Comparison of ENCODE assay signal across 13 cellular contexts in genomic region chr6:111411978-111412574, GRCh38.
DNase-seq lines count a peak whose midpoint lies in the region; ATAC-seq, FAIRE-seq and TF ChIP-seq lines count a peak whose summit lies in the region.
"Had no signal": no experiment of that assay in that cellular context is flagged by ENCODE, and none has a peak within 500 bp of the region (broad histone marks: within the 10 kb centered on the region; RNA-seq: fewer than 3 reads in every experiment).

No MANE protein-coding gene starts in this region.

- H3K36me3 ChIP-seq in right lobe of liver (no peaks in the 10 kb centered on the region), HepG2 (replicated peaks in 1 of 2; ENCODE audit: control insufficient read depth in 1 of 2, insufficient read depth in 2 of 2, low read length in 2 of 2) (peaks cover 3 to 41% of the 10 kb centered on the region in 2 experiments; a peak in 4 of 5 replicates), upper lobe of right lung (peaks cover 42% of the 10 kb centered on the region), body of pancreas (replicated peaks in 1 of 2; ENCODE audit: insufficient read depth in 1 of 2, low read depth in 2 of 2) (peaks cover 0 to 3% of the 10 kb centered on the region in 2 donors)

- TF ChIP-seq POLR2A in right lobe of liver (IDR thresholded peaks at IDR 0.05) (no peak), HepG2 (IDR thresholded peaks at IDR 0.05; ENCODE audit: insufficient read depth in 1 of 2, low read depth in 2 of 2, low read length in 2 of 2) (no peak), body of pancreas (IDR thresholded peaks at IDR 0.05) (no peak)

- no peak overlapping the region for H3K27ac ChIP-seq in right lobe of liver
- no peak overlapping the region for H3K27ac ChIP-seq in HepG2 (ENCODE audit: extremely low read length, insufficient read depth, low read length)
- H3K27ac ChIP-seq in upper lobe of right lung: no peak overlapping the region
- no peak overlapping the region for H3K27ac ChIP-seq in body of pancreas
- H3K27ac ChIP-seq: KMS-11 had no signal

- no peak for TF ChIP-seq RAD21 in HepG2 (CRISPR knock-in tag; IDR thresholded peaks at IDR 0.05)

- no peaks in the 10 kb centered on the region; the same call in 1 of the 2 replicates for H4K20me1 ChIP-seq in HepG2 (ENCODE audit: insufficient read depth, low read length)

- no TSS peak for BruUV-seq in HepG2 (replicated peaks; lab: Mats Ljungman, UMichigan)

- ATAC-seq in right lobe of liver: peak; percentile 14 to 57 (median 38)
- no peak for ATAC-seq in HepG2
- peak; percentile 65 for ATAC-seq in HG02938 (IDR thresholded peaks at IDR 0.05; ENCODE audit: unreplicated experiment)
- peak; percentile 85 for ATAC-seq in upper lobe of right lung
- no peak for ATAC-seq in body of pancreas

- intact Hi-C loops in right lobe of liver (cut with DNase I) (no loop called here), HepG2 (cut with micrococcal nuclease; ENCODE audit: unreplicated experiment) (no loop called here), upper lobe of right lung (cut with DNase I) (no loop called here), body of pancreas (cut with DNase I) (no loop called here)

- H3K27me3 ChIP-seq in right lobe of liver (no peaks in the 10 kb centered on the region), HepG2 (ENCODE audit: control insufficient read depth in 1 of 2, insufficient read depth in 2 of 2, low read length in 2 of 2) (no peaks in the 10 kb centered on the region), upper lobe of right lung (no peaks in the 10 kb centered on the region), body of pancreas (no peaks in the 10 kb centered on the region)
- H3K27me3 ChIP-seq: spleen had no signal

- peaks cover 8% of the 10 kb centered on the region for H3K79me2 ChIP-seq in HepG2 (ENCODE audit: insufficient read depth, low read length)

- H3K4me1 ChIP-seq in right lobe of liver (peaks cover 0 to 7% (median 0%) of the 10 kb centered on the region in 4 donors), HepG2 (ENCODE audit: insufficient read depth, low read length) (peaks cover 19% of the 10 kb centered on the region), upper lobe of right lung (peaks cover 9% of the 10 kb centered on the region), body of pancreas (peaks cover 8% of the 10 kb centered on the region)

- TF ChIP-seq CTCF in right lobe of liver (IDR thresholded peaks at IDR 0.05) (no peak), HepG2 (CRISPR knock-in tag; IDR thresholded peaks at IDR 0.05) (no peak), upper lobe of right lung (IDR thresholded peaks at IDR 0.05) (no peak), body of pancreas (IDR thresholded peaks at IDR 0.05) (no peak)

- H3K4me2 ChIP-seq in HepG2 (ENCODE audit: low read depth, low read length): no peak overlapping the region
- H3K4me2 ChIP-seq: KMS-11 had no signal

- CTCF ChIA-PET in HepG2 (lab: Yijun Ruan, JAX; ENCODE audit: low intra/inter-chr PET ratio, low total read pairs): no interaction called here

- FAIRE-seq in HepG2 (lab: Jason Lieb, UNC): no peak
- FAIRE-seq: endometrium had no signal

- H3K9me3 ChIP-seq in right lobe of liver (no peaks in the 10 kb centered on the region), HepG2 (ENCODE audit: low read length) (no peaks in the 10 kb centered on the region), upper lobe of right lung (no peaks in the 10 kb centered on the region), body of pancreas (no peaks in the 10 kb centered on the region)
- H3K9me3 ChIP-seq: spleen had no signal

- no peak for TF ChIP-seq EP300 in HepG2 (IDR thresholded peaks at IDR 0.05; ENCODE audit: low read depth in 2 of 2, low read length in 2 of 2)
- TF ChIP-seq EP300 in HepG2 (CRISPR knock-in tag; IDR thresholded peaks at IDR 0.05; ENCODE audit: borderline replicate concordance): no peak

- H3K9ac ChIP-seq in HepG2 (ENCODE audit: insufficient read depth, low read depth, low read length): no peak overlapping the region
- H3K9ac ChIP-seq: KMS-11 had no signal

- DNase-seq in right lobe of liver (no peak), HepG2 (ENCODE audit: low spot score) (no peak), NOMO-1 treated with dmso at 0.1 percent for 144 hours (lab: John Stamatoyannopoulos, UW; ENCODE audit: unreplicated experiment) (peak; percentile 4), upper lobe of right lung (no peak), NCI-H146 treated with DMSO at 0.1 percent for 48 hours (lab: John Stamatoyannopoulos, UW; ENCODE audit: unreplicated experiment) (no peak), body of pancreas (no peak)
- DNase-seq in activated CD4-positive, alpha-beta T cell treated with anti-CD3 and anti-CD28 coated beads for 4 hours: no peak
- DNase-seq: ACHN; spleen; stimulated activated naive CD4-positive, alpha-beta T cell treated with Interleukin-2 at 50 U/mL for 16 hours had no signal

- WGBS in right lobe of liver (ENCODE audit: insufficient coverage, low coverage, low lambda C conversion rate, missing lambda C conversion rate): 53% methylated on average over 4 of the region's 4 CpGs
- WGBS in HepG2 (ENCODE audit: low lambda C conversion rate): 97% methylated on average over 4 of the region's 4 CpGs
- 69 to 87% methylated on average over 4 of the region's 4 CpGs for WGBS in body of pancreas, 2 donors

- POLR2A ChIA-PET in HepG2 (lab: Yijun Ruan, JAX): no interaction called here

- no peak overlapping the region for H3K4me3 ChIP-seq in right lobe of liver
- no peak overlapping the region for H3K4me3 ChIP-seq in HepG2 (replicated peaks in 1 of 3; ENCODE audit: insufficient read depth in 1 of 3, low read depth in 2 of 3, low read length in 3 of 3)
- H3K4me3 ChIP-seq in upper lobe of right lung: no peak overlapping the region
- no peak overlapping the region for H3K4me3 ChIP-seq in body of pancreas
- H3K4me3 ChIP-seq: spleen had no signal

- no peak overlapping the region for H2AFZ ChIP-seq in HepG2 (ENCODE audit: low read length)

- in situ Hi-C loops in HepG2 (cut with HindIII; ENCODE audit: extremely low pct_ligation_motif_present, low pct_unique_long_range_greater_than_20kb): no loop called here

TF ChIP-seq in HepG2, 621 proteins besides CTCF, POLR2A, EP300 and RAD21 (continues in another document):
- no peak for TF ChIP-seq XBP1 (CRISPR knock-in tag; IDR thresholded peaks at IDR 0.05)
- no peak for TF ChIP-seq THAP7 (CRISPR knock-in tag; IDR thresholded peaks at IDR 0.05)
- TF ChIP-seq, protein P1, sequence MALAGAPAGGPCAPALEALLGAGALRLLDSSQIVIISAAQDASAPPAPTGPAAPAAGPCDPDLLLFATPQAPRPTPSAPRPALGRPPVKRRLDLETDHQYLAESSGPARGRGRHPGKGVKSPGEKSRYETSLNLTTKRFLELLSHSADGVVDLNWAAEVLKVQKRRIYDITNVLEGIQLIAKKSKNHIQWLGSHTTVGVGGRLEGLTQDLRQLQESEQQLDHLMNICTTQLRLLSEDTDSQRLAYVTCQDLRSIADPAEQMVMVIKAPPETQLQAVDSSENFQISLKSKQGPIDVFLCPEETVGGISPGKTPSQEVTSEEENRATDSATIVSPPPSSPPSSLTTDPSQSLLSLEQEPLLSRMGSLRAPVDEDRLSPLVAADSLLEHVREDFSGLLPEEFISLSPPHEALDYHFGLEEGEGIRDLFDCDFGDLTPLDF (CRISPR knock-in tag; IDR thresholded peaks at IDR 0.05): no peak
- TF ChIP-seq ZSCAN31 (CRISPR knock-in tag; IDR thresholded peaks at IDR 0.05; ENCODE audit: low read depth): no peak
- TF ChIP-seq MAZ (IDR thresholded peaks at IDR 0.05; ENCODE audit: borderline replicate concordance, low read depth, low read length): no peak
- no peak for TF ChIP-seq MAZ (CRISPR knock-in tag; IDR thresholded peaks at IDR 0.05; ENCODE audit: low read depth)
- TF ChIP-seq PRMT3 (CRISPR knock-in tag; IDR thresholded peaks at IDR 0.05; ENCODE audit: borderline replicate concordance, low read depth): no peak
- no peak for TF ChIP-seq ZNF75D (CRISPR knock-in tag; IDR thresholded peaks at IDR 0.05; ENCODE audit: borderline replicate concordance)

Comparison
In these comparisons a context has a peak if more than half of its experiments do, and no peak if none do; other contexts are left out.
1. ATAC-seq: peak in right lobe of liver (4 of 4), HG02938 (single experiment) and upper lobe of right lung (single experiment); none in HepG2 (single experiment) and body of pancreas (single experiment).